In the genomic region with DNA sequence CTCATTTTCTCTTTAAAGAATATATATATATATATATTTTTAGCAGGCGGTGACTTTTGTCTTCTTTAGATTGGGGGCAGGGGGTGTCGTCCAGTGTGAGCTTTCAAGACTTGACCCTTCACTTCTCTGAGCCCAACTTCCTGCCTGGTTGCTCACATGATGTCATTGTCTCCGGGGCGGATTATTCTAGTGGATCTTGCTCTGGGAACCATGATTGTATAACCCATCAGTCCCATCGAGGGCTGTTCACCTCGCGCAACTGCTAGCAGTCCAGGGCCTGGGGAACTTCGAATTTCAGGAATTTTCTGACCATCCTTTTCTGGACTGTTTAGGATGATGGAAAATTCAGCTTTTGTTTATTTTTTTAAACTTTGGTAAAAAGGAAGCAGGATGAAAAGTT, we compare ENCODE assay signal across 8 cellular contexts. TPM values are rescaled to one million over a fixed set of nuclear protein-coding genes. Genes with fewer than 3 reads are reported as not detected.
DNase-seq lines count a peak whose midpoint lies in the region; TF ChIP-seq lines count a peak whose summit lies in the region.

No MANE protein-coding gene starts in this region.

- intact Hi-C loops in activated CD4-positive, alpha-beta T cell treated with anti-CD3 and anti-CD28 coated beads, Interleukin-2, amount 10 ng/mL, durations not matched to agents 24 days and 14 days (cut with micrococcal nuclease) = loop anchor here (1.0 to 10.0 kb wide), 5 partner anchors 9 to 925 kb away; a partner anchor contains a TSS
- intact Hi-C loops in activated CD4-positive, alpha-beta memory T cell treated with anti-CD3 and anti-CD28 coated beads for 36 hours (cut with micrococcal nuclease) = loop anchor here (1.0 kb wide), 2 partner anchors 9 to 243 kb away; a partner anchor contains a TSS

- H3K4me3 Mint-ChIP-seq in activated CD4-positive, alpha-beta T cell treated with anti-CD3 and anti-CD28 coated beads, Interleukin-2, amount 10 ng/mL, durations not matched to agents 24 days and 14 days = peak overlapping the region; percentile 88
- H3K4me3 Mint-ChIP-seq in activated CD4-positive, alpha-beta memory T cell treated with anti-CD3 and anti-CD28 coated beads for 36 hours = peak overlapping the region; percentile 92
- peak overlapping the region; percentile 95 for H3K4me3 Mint-ChIP-seq in nephron progenitor cell

- DNase-seq in activated CD4-positive, alpha-beta T cell treated with anti-CD3 and anti-CD28 coated beads, Interleukin-2, amount 10 ng/mL, durations not matched to agents 24 days and 14 days = peak; percentile 83
- no peak for DNase-seq in activated CD4-positive, alpha-beta T cell treated with anti-CD3 and anti-CD28 coated beads, Interleukin-2, amount 50 U/mL, for 1 hour
- DNase-seq in HEK293T (ENCODE audit: extremely low spot score) (peak; percentile 65), NCI-H1092 treated with DMSO at 0.1 percent for 48 hours (lab: John Stamatoyannopoulos, UW) (peak; percentile 63), foreskin fibroblast (peak; percentile 68 to 85), nephron progenitor cell (peak; percentile 45), NCI-H446 treated with DMSO at 0.1 percent for 48 hours (lab: John Stamatoyannopoulos, UW) (no peak)
- peak; percentile 52 for DNase-seq in activated CD4-positive, alpha-beta memory T cell treated with anti-CD3 and anti-CD28 coated beads for 36 hours

- H3K36me3 Mint-ChIP-seq in activated CD4-positive, alpha-beta T cell treated with anti-CD3 and anti-CD28 coated beads, Interleukin-2, amount 10 ng/mL, durations not matched to agents 24 days and 14 days (ENCODE audit: low read depth) = peaks cover 24% of the 10 kb centered on the region
- H3K36me3 Mint-ChIP-seq in activated CD4-positive, alpha-beta memory T cell treated with anti-CD3 and anti-CD28 coated beads for 36 hours = peaks cover 5% of the 10 kb centered on the region
- H3K36me3 Mint-ChIP-seq in nephron progenitor cell (ENCODE audit: low read depth) = no peaks in the 10 kb centered on the region

- H3K4me3 ChIP-seq in foreskin fibroblast (ENCODE audit: low read depth in 1 of 2, low read length in 2 of 2) = peak overlapping the region; percentile 69 to 73

- H3K27ac Mint-ChIP-seq in activated CD4-positive, alpha-beta T cell treated with anti-CD3 and anti-CD28 coated beads, Interleukin-2, amount 10 ng/mL, durations not matched to agents 24 days and 14 days = peak overlapping the region; percentile 91
- peak overlapping the region; percentile 92 for H3K27ac Mint-ChIP-seq in activated CD4-positive, alpha-beta memory T cell treated with anti-CD3 and anti-CD28 coated beads for 36 hours
- H3K27ac Mint-ChIP-seq in nephron progenitor cell = peak overlapping the region; percentile 99

- peaks cover 13% of the 10 kb centered on the region for H3K27me3 Mint-ChIP-seq in activated CD4-positive, alpha-beta T cell treated with anti-CD3 and anti-CD28 coated beads, Interleukin-2, amount 10 ng/mL, durations not matched to agents 24 days and 14 days
- no peaks in the 10 kb centered on the region for H3K27me3 Mint-ChIP-seq in activated CD4-positive, alpha-beta memory T cell treated with anti-CD3 and anti-CD28 coated beads for 36 hours
- peaks cover 27% of the 10 kb centered on the region for H3K27me3 Mint-ChIP-seq in nephron progenitor cell (ENCODE audit: low read depth, poor library complexity)

- POLR2A ChIA-PET in HEK293T (lab: Yijun Ruan, JAX) = no interaction called here
- POLR2A ChIA-PET in activated CD4-positive, alpha-beta memory T cell treated with anti-CD3 and anti-CD28 coated beads for 36 hours (lab: Charles Lee) = interaction anchor here (0.6 to 1.9 kb wide), 6 partner anchors 8 to 47 kb away, joined by 3 to 8 read pairs (median 6); no protein-coding TSS in a partner anchor

- CTCF ChIA-PET in HEK293T (lab: Yijun Ruan, JAX) = no interaction called here
- CTCF ChIA-PET in activated CD4-positive, alpha-beta memory T cell treated with anti-CD3 and anti-CD28 coated beads for 36 hours (lab: Charles Lee) = interaction anchor here (0.6 to 1.4 kb wide), 3 partner anchors 11 to 66 kb away, joined by 3 to 4 read pairs (median 4); no protein-coding TSS in a partner anchor

- no peaks in the 10 kb centered on the region for H3K9me3 Mint-ChIP-seq in activated CD4-positive, alpha-beta T cell treated with anti-CD3 and anti-CD28 coated beads, Interleukin-2, amount 10 ng/mL, durations not matched to agents 24 days and 14 days
- H3K9me3 Mint-ChIP-seq in activated CD4-positive, alpha-beta memory T cell treated with anti-CD3 and anti-CD28 coated beads for 36 hours = no peaks in the 10 kb centered on the region
- H3K9me3 Mint-ChIP-seq in nephron progenitor cell = no peaks in the 10 kb centered on the region

- H3K4me1 Mint-ChIP-seq in activated CD4-positive, alpha-beta T cell treated with anti-CD3 and anti-CD28 coated beads, Interleukin-2, amount 10 ng/mL, durations not matched to agents 24 days and 14 days = peaks cover 49% of the 10 kb centered on the region
- peaks cover 53% of the 10 kb centered on the region for H3K4me1 Mint-ChIP-seq in activated CD4-positive, alpha-beta memory T cell treated with anti-CD3 and anti-CD28 coated beads for 36 hours (ENCODE audit: low read depth)
- peaks cover 50% of the 10 kb centered on the region for H3K4me1 Mint-ChIP-seq in nephron progenitor cell

- TF ChIP-seq CTCF in foreskin fibroblast (IDR thresholded peaks at IDR 0.05; ENCODE audit: low read depth, low read length) = no peak
- TF ChIP-seq CTCF in nephron progenitor cell (IDR thresholded peaks at IDR 0.05) = no peak

TF ChIP-seq in HEK293T, 16 proteins besides CTCF, POLR2A, EP300 and RAD21:
- TF ChIP-seq CTBP1 (IDR thresholded peaks at IDR 0.05; ENCODE audit: borderline replicate concordance) (no peak), L3MBTL2 (conservative IDR thresholded peaks at IDR 0.05) (peak; percentile 60), ELF4 (IDR thresholded peaks at IDR 0.05) (no peak), FOXM1 (IDR thresholded peaks at IDR 0.05; ENCODE audit: borderline replicate concordance) (no peak)
TF ChIP-seq in HEK293T: peak in this region for 1.

RNA-seq across cellular contexts. Expression of a gene that starts 1.0 kb away (rescaled TPM):
- total RNA-seq in activated CD4-positive, alpha-beta T cell treated with anti-CD3 and anti-CD28 coated beads, Interleukin-2, amount 10 ng/mL, durations not matched to agents 24 days and 14 days = 75.1 and 77.9 TPM in 2 replicates
- 10 to 100 TPM; 73.5 to 75.5 TPM for total RNA-seq in activated CD4-positive, alpha-beta memory T cell treated with anti-CD3 and anti-CD28 coated beads for 36 hours

Comparison
In these comparisons a context has a peak if more than half of its experiments do, and no peak if none do; other contexts are left out.
1. DNase-seq: peak in activated CD4-positive, alpha-beta T cell treated with anti-CD3 and anti-CD28 coated beads, Interleukin-2, amount 10 ng/mL, durations not matched to agents 24 days and 14 days (single experiment), HEK293T (single experiment), NCI-H1092 treated with DMSO at 0.1 percent for 48 hours (single experiment), activated CD4-positive, alpha-beta memory T cell treated with anti-CD3 and anti-CD28 coated beads for 36 hours (single experiment), foreskin fibroblast (2 of 2) and nephron progenitor cell (single experiment); none in activated CD4-positive, alpha-beta T cell treated with anti-CD3 and anti-CD28 coated beads, Interleukin-2, amount 50 U/mL, for 1 hour (single experiment) and NCI-H446 treated with DMSO at 0.1 percent for 48 hours (single experiment).
2. Peak in every context shown above with its lines, with median percentiles within 50 percentile points of each other: H3K27ac Mint-ChIP-seq and H3K4me3 Mint-ChIP-seq.